1 cellular context compared by ENCODE assay signal in genomic region chr14:105398044-105398725, GRCh38.
TF ChIP-seq lines count a peak whose summit lies in the region.

Gene TEX22 (plus strand): TSS chr14:105398538. CDS start chr14:105399341, 803 bp downstream.

TF ChIP-seq in K562, 482 proteins besides CTCF, POLR2A, EP300 and RAD21 (continued from another document and continues in another):
- TF ChIP-seq E2F8 (IDR thresholded peaks at IDR 0.05; ENCODE audit: low read depth, partially characterized antibody) (peak; percentile 60), ZNF165 (CRISPR knock-in tag; IDR thresholded peaks at IDR 0.05; ENCODE audit: borderline replicate concordance) (no peak), ZNF407 (IDR thresholded peaks at IDR 0.05; ENCODE audit: low read depth) (no peak), TGIF2 (CRISPR knock-in tag; IDR thresholded peaks at IDR 0.05) (no peak), ERF (CRISPR knock-in tag; IDR thresholded peaks at IDR 0.05) (no peak), NUFIP1 (IDR thresholded peaks at IDR 0.05; ENCODE audit: partially characterized antibody) (no peak), CAMTA2 (CRISPR knock-in tag; conservative IDR thresholded peaks at IDR 0.05) (no peak), ZBTB17 (CRISPR knock-in tag; IDR thresholded peaks at IDR 0.05) (no peak), GTF3C2 (IDR thresholded peaks at IDR 0.05; ENCODE audit: borderline replicate concordance, extremely low read depth, insufficient read length) (no peak), HNRNPLL (IDR thresholded peaks at IDR 0.05; ENCODE audit: low read depth, low read length, poor library complexity, severe bottlenecking) (no peak), THAP12 (CRISPR knock-in tag; IDR thresholded peaks at IDR 0.05) (no peak), YBX1 (IDR thresholded peaks at IDR 0.05) (no peak), ZNF197 (CRISPR knock-in tag; IDR thresholded peaks at IDR 0.05; ENCODE audit: low read depth) (no peak), ATF7 (IDR thresholded peaks at IDR 0.05) (peak; percentile 63; the same call in 1 of the 2 replicates), UBTF (IDR thresholded peaks at IDR 0.05; ENCODE audit: borderline replicate concordance in 1 of 2, low read depth in 2 of 2, low read length in 2 of 2) (no peak), GTF2B (IDR thresholded peaks at IDR 0.05; ENCODE audit: extremely low read depth, insufficient read length) (no peak), BHLHE40 (IDR thresholded peaks at IDR 0.05; ENCODE audit: low read length) (no peak), ZC3H8 (IDR thresholded peaks at IDR 0.05) (no peak), SMARCB1 (IDR thresholded peaks at IDR 0.05; ENCODE audit: insufficient read length, low read depth) (no peak), JUN (IDR thresholded peaks at IDR 0.05; ENCODE audit: borderline replicate concordance, low read depth, low read length) (no peak), JUN (CRISPR knock-in tag; IDR thresholded peaks at IDR 0.05; ENCODE audit: borderline replicate concordance) (no peak), ZFP30 (CRISPR knock-in tag; IDR thresholded peaks at IDR 0.05; ENCODE audit: borderline replicate concordance) (no peak), XRCC3 (IDR thresholded peaks at IDR 0.05) (no peak), HINFP (tag; conservative IDR thresholded peaks at IDR 0.05; ENCODE audit: low read depth) (peak; percentile 36; the same call in 1 of the 2 replicates), BMI1 (IDR thresholded peaks at IDR 0.05; ENCODE audit: low read length) (no peak), ZNF655 (CRISPR knock-in tag; IDR thresholded peaks at IDR 0.05) (no peak), ATF3 (IDR thresholded peaks at IDR 0.05) (peak; percentile 77), ATF3 (CRISPR knock-in tag; conservative IDR thresholded peaks at IDR 0.05) (no peak), ZNF23 (CRISPR knock-in tag; IDR thresholded peaks at IDR 0.05) (no peak), HIVEP1 (CRISPR knock-in tag; IDR thresholded peaks at IDR 0.05) (no peak), RFX1 (IDR thresholded peaks at IDR 0.05) (no peak), EHMT2 (IDR thresholded peaks at IDR 0.05) (no peak), ZFPM2 (CRISPR knock-in tag; IDR thresholded peaks at IDR 0.05) (no peak), CREBBP (IDR thresholded peaks at IDR 0.05; ENCODE audit: low read depth, low read length) (no peak)
